ENCODE assay signal across 7 cellular contexts in the genomic region with DNA sequence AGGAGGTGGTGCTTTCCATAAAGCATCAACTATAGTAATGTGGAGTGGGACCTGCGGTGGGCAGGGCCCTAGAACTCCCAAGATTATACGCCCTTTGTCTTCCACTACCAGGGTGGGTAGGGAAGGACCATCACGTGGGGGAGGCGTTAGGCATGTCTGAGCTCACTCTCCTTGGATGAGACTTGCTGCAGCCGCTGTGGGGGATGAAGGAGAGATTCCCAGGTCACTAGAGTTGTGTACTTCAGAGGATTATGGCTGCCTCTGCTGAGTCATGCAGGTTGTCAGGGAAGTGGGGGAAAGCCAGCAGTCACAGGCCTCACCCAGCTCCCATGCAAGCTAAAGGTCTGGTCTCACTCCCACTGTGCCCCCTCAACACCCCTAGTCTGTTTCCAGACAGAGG.
A peak's percentile ranks its signal among the peaks of the same experiment; 100 is the strongest.
DNase-seq lines count a peak whose midpoint lies in the region; ATAC-seq and TF ChIP-seq lines count a peak whose summit lies in the region.
"Not testable (repeated sequence)": the region's sequence is repeated elsewhere in the genome, so short reads cannot be mapped to it uniquely, and the experiment has no call there.

No MANE protein-coding gene starts in this region.

- H4K8ac ChIP-seq in H9 (replicated peaks; ENCODE audit: insufficient read length, low read depth, low read length): not testable (repeated sequence)

- not testable (repeated sequence) for H4K5ac ChIP-seq in H9 (ENCODE audit: insufficient read length, low read depth, low read length)

- H3K79me1 ChIP-seq in H9 (ENCODE audit: insufficient read depth, low read depth, low read length, poor library complexity, severe bottlenecking): not testable (repeated sequence)

- H3K18ac ChIP-seq in H9 (ENCODE audit: insufficient read length, low read depth, low read length): not testable (repeated sequence)

- H3K4me1 Mint-ChIP-seq in H9 (peaks cover 20 to 27% of the 10 kb centered on the region in 2 experiments), nephron progenitor cell (peaks cover 31% of the 10 kb centered on the region)

- TF ChIP-seq POLR2A in heart left ventricle (IDR thresholded peaks at IDR 0.05): not testable (repeated sequence)

- not testable (repeated sequence) for H3K9me3 Mint-ChIP-seq in H9
- peaks cover 50% of the 10 kb centered on the region for H3K9me3 Mint-ChIP-seq in nephron progenitor cell

- H3K4me3 ChIP-seq in heart left ventricle; right cardiac atrium (ENCODE audit: low read length); retinal pigment epithelial cell (ENCODE audit: low read length): not testable (repeated sequence)

- H3K27me3 ChIP-seq in H9 (ENCODE audit: insufficient read depth, low read length); heart left ventricle; right cardiac atrium (ENCODE audit: control insufficient read depth, insufficient read depth): not testable (repeated sequence)

- not testable (repeated sequence) for H2AFZ ChIP-seq in H9 (ENCODE audit: low read length)

- not testable (repeated sequence) for H3K79me2 ChIP-seq in H9 (ENCODE audit: insufficient read depth, low read length)

- H3K4me1 ChIP-seq in H9 (ENCODE audit: insufficient read depth, low read length); right cardiac atrium (ENCODE audit: control insufficient read depth, insufficient read depth, low read length): not testable (repeated sequence)
- peaks cover 3 to 39% (median 28%) of the 10 kb centered on the region in 12 donors for H3K4me1 ChIP-seq in heart left ventricle

- not testable (repeated sequence) for H2BK20ac ChIP-seq in H9 (ENCODE audit: low read depth, low read length, poor library complexity, severe bottlenecking)

- peak overlapping the region; percentile 49 for H3K27ac ChIP-seq in C4-2B
- not testable (repeated sequence) for H3K27ac ChIP-seq in H9 (ENCODE audit: insufficient read length, low read depth, low read length); right cardiac atrium (ENCODE audit: low read length)
- H3K27ac ChIP-seq in heart left ventricle: peak overlapping the region in 11 of 12 donors; percentile 26 to 83 (median 74)

- H3K27me3 Mint-ChIP-seq in H9 (ENCODE audit: low read depth); nephron progenitor cell (ENCODE audit: low read depth, poor library complexity): not testable (repeated sequence)

- ATAC-seq in heart left ventricle, right cardiac atrium: not testable (repeated sequence)

- H3T11ph ChIP-seq in H9 (ENCODE audit: low read length): not testable (repeated sequence)

- H3K36me3 ChIP-seq in heart left ventricle: not testable (repeated sequence)

- not testable (repeated sequence) for H3K4me3 Mint-ChIP-seq in H9, nephron progenitor cell

- intact Hi-C loops in heart left ventricle (cut with DNase I): loop anchor here in 1 of 10 donors (5.0 kb wide), 1 partner anchor 75 kb away; no protein-coding TSS in a partner anchor
- intact Hi-C loops in right cardiac atrium (cut with DNase I): not testable (repeated sequence)

- H3K14ac ChIP-seq in H9 (ENCODE audit: insufficient read depth, low read length): peak overlapping the region; percentile 57; the same call in 1 of the 2 replicates

- WGBS in H9 (ENCODE audit: extremely low coverage, insufficient read length, low lambda C conversion rate): no CpG with 5 or more reads among the region's 5 CpGs
- WGBS in heart left ventricle, 4 donors: 90 to 96% (median 95%) methylated on average over 5 of the region's 5 CpGs
- 96% methylated on average over 5 of the region's 5 CpGs for WGBS in right cardiac atrium

- not testable (repeated sequence) for H3K4ac ChIP-seq in H9 (ENCODE audit: low read depth, low read length)

- not testable (repeated sequence) for TF ChIP-seq CTCF in C4-2B (conservative IDR thresholded peaks at IDR 0.05); H9 (conservative IDR thresholded peaks at IDR 0.05); heart left ventricle (IDR thresholded peaks at IDR 0.05); nephron progenitor cell (IDR thresholded peaks at IDR 0.05); retinal pigment epithelial cell (conservative IDR thresholded peaks at IDR 0.05; ENCODE audit: low read depth, low read length)

- not testable (repeated sequence) for H3K9me3 ChIP-seq in H9 (ENCODE audit: control insufficient read depth, low read depth, low read length); right cardiac atrium (ENCODE audit: control insufficient read depth, low read length)
- peaks cover 0 to 46% (median 1%) of the 10 kb centered on the region in 12 donors for H3K9me3 ChIP-seq in heart left ventricle

- not testable (repeated sequence) for H4K20me1 ChIP-seq in H9 (ENCODE audit: control insufficient read depth, insufficient read depth, insufficient read length)

- H3K23me2 ChIP-seq in H9 (ENCODE audit: insufficient read length, low read depth, low read length, poor library complexity, severe bottlenecking): not testable (repeated sequence)

- not testable (repeated sequence) for DNase-seq in H9, heart left ventricle, nephron progenitor cell
- DNase-seq in amniotic epithelial cell (ENCODE audit: low read depth) (peak; percentile 26), right cardiac atrium (peak; percentile 16 to 51 (median 27)), retinal pigment epithelial cell (ENCODE audit: low read depth) (peak; percentile 84)

- H2BK12ac ChIP-seq in H9 (ENCODE audit: insufficient read length, low read depth, low read length): not testable (repeated sequence)

- not testable (repeated sequence) for H2AK5ac ChIP-seq in H9 (ENCODE audit: insufficient read length, low read length)

- not testable (repeated sequence) for H3K4me2 ChIP-seq in H9 (ENCODE audit: insufficient read depth, insufficient read length, low read length)

- not testable (repeated sequence) for H4K91ac ChIP-seq in H9 (ENCODE audit: insufficient read length, low read depth, low read length)

- not testable (repeated sequence) for H2BK15ac ChIP-seq in H9 (ENCODE audit: low read depth, low read length)

- H2BK120ac ChIP-seq in H9 (ENCODE audit: low read depth, low read length, poor library complexity, severe bottlenecking): not testable (repeated sequence)

- not testable (repeated sequence) for H3K36me3 Mint-ChIP-seq in H9 (ENCODE audit: insufficient read depth in 1 of 3, low read depth in 3 of 3)
- peaks cover 18% of the 10 kb centered on the region for H3K36me3 Mint-ChIP-seq in nephron progenitor cell (ENCODE audit: low read depth)

- H3K27ac Mint-ChIP-seq in H9: not testable (repeated sequence)
- H3K27ac Mint-ChIP-seq in nephron progenitor cell: peak overlapping the region; percentile 16

- H3K9ac ChIP-seq in H9 (ENCODE audit: extremely low read depth, insufficient read length, low read length): not testable (repeated sequence)

- H3K56ac ChIP-seq in H9 (ENCODE audit: insufficient read length, low read depth, low read length): not testable (repeated sequence)

- not testable (repeated sequence) for H3K23ac ChIP-seq in H9 (ENCODE audit: insufficient read length, low read depth, low read length)

- H2BK5ac ChIP-seq in H9 (ENCODE audit: insufficient read length, low read length): not testable (repeated sequence)
